26 cellular contexts compared by ENCODE assay signal in the genomic region with DNA sequence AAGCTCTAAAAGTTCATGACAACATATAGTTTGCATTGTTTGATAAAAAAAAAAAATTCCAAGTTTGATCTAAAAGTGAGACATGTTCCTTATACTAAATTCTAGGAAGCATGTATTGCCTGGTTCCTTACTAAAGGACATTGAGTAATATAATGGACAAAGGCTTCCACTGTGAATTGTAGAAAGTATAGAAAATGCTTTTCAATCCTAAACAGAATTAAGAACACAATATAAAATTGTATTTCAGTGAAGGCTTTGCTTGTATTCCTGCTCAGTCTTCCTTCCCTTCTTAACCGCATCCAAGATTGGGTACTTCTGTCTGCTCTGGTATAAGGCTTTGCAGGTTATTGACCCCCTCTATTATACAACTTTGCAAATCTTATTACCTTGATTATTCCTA. TPM values are rescaled to one million over a fixed set of nuclear protein-coding genes. Genes with fewer than 3 reads are reported as not detected.
DNase-seq lines count a peak whose midpoint lies in the region; ATAC-seq, FAIRE-seq and TF ChIP-seq lines count a peak whose summit lies in the region.
"Had no signal": no experiment of that assay in that cellular context is flagged by ENCODE, and none has a peak within 500 bp of the region (broad histone marks: within the 10 kb centered on the region; RNA-seq: fewer than 3 reads in every experiment).

No MANE protein-coding gene starts in this region.

- H3K79me2 ChIP-seq in GM23248 (ENCODE audit: insufficient read depth) (peaks cover 77% of the 10 kb centered on the region), astrocyte (ENCODE audit: insufficient read depth, low read length) (peaks cover 70% of the 10 kb centered on the region)

- intact Hi-C loops in mucosa of descending colon (cut with DNase I, micrococcal nuclease) = no loop called here

- WGBS in GM23248 (ENCODE audit: low coverage in 1 of 2, low lambda C conversion rate in 2 of 2, missing lambda C conversion rate in 2 of 2), 2 experiments = 27 to 52% methylated on average over 1 of the region's 1 CpG
- WGBS in mesodermal cell (ENCODE audit: insufficient coverage in 2 of 2), 2 experiments = no CpG with 5 or more reads among the region's 1 CpG

- H3K9me3 Mint-ChIP-seq in astrocyte (ENCODE audit: unreplicated experiment) = no peaks in the 10 kb centered on the region
- H3K9me3 Mint-ChIP-seq: activated CD8-positive, alpha-beta T cell treated with anti-CD3 and anti-CD28 coated beads for 36 hours; H9; stimulated activated memory B cell treated with anti-CD40 and anti-IgM and Interleukin-4, amounts not matched to agents 10 μg/mL and 1 μg/mL and 100 μg/mL, for 72 hours had no signal

- peak overlapping the region; percentile 88 for H3K9ac ChIP-seq in GM23248
- no peak overlapping the region for H3K9ac ChIP-seq in astrocyte (ENCODE audit: low read length)
- no peak overlapping the region for H3K9ac ChIP-seq in subcutaneous abdominal adipose tissue (ENCODE audit: low read length in 5 of 5)

- no peak for DNase-seq in GM23248
- no peak for DNase-seq in astrocyte (ENCODE audit: low read depth)
- DNase-seq in mucosa of descending colon = no peak
- DNase-seq in caudate nucleus (lab: John Stamatoyannopoulos, UW) = no peak
- DNase-seq: activated CD8-positive, alpha-beta T cell treated with anti-CD3 and anti-CD28 coated beads for 36 hours; activated naive CD4-positive, alpha-beta T cell treated with Interleukin-2 at 50 U/mL for 16 hours; activated T-cell treated with anti-CD3 and anti-CD28 coated beads, Interleukin-2, amount 50 U/mL, for 1 hour; gastrocnemius medialis; H9; left colon; midbrain; NCI-H146; NCI-H748 treated with DMSO at 0.1 percent for 48 hours; occipital lobe; SHP77; tibial artery had no signal

- H3K4me1 ChIP-seq in GM23248 (ENCODE audit: insufficient read depth) (peaks cover 58% of the 10 kb centered on the region), astrocyte (ENCODE audit: insufficient read depth, low read length) (peaks cover 33% of the 10 kb centered on the region), mesodermal cell (ENCODE audit: control insufficient read depth, insufficient read depth, low read length, poor library complexity, severe bottlenecking) (peaks cover 29% of the 10 kb centered on the region), subcutaneous abdominal adipose tissue (ENCODE audit: control insufficient read depth in 5 of 5, insufficient read depth in 5 of 5, low read length in 5 of 5) (peaks cover 0 to 35% (median 29%) of the 10 kb centered on the region in 5 donors), mucosa of descending colon (ENCODE audit: low read depth) (no peaks in the 10 kb centered on the region)

- H3F3A ChIP-seq in GM23248 (ENCODE audit: insufficient read depth) = peaks cover 83% of the 10 kb centered on the region

- ATAC-seq in mucosa of descending colon (no peak), HG03159 (IDR thresholded peaks at IDR 0.05; ENCODE audit: unreplicated experiment) (no peak)
- ATAC-seq: activated CD8-positive, alpha-beta T cell treated with anti-CD3 and anti-CD28 coated beads for 36 hours; gastrocnemius medialis; left colon; stimulated activated memory B cell treated with anti-CD40 and anti-IgM and Interleukin-4, amounts not matched to agents 10 μg/mL and 1 μg/mL and 100 μg/mL, for 72 hours had no signal

- 0 out of 2 replicates have a peak, but pooled peaks cover 5% of the 10 kb centered on the region for H4K20me1 ChIP-seq in GM23248 (ENCODE audit: insufficient read depth)
- peaks cover 29% of the 10 kb centered on the region for H4K20me1 ChIP-seq in astrocyte (ENCODE audit: insufficient read depth, low read length)

- H3K27me3 ChIP-seq in GM23248 (replicated peaks; ENCODE audit: insufficient read depth) (no peaks in the 10 kb centered on the region), astrocyte (ENCODE audit: insufficient read depth, low read length) (no peaks in the 10 kb centered on the region), subcutaneous abdominal adipose tissue (ENCODE audit: control insufficient read depth in 5 of 5, insufficient read depth in 4 of 5, low read length in 5 of 5) (no peaks in the 10 kb centered on the region)
- H3K27me3 ChIP-seq: right atrium auricular region, tibial artery had no signal

- H3K36me3 ChIP-seq in GM23248 (ENCODE audit: low read depth) (peaks cover 12% of the 10 kb centered on the region; the same call in 1 of the 2 replicates), astrocyte (ENCODE audit: insufficient read depth, low read length) (no peaks in the 10 kb centered on the region), mesodermal cell (ENCODE audit: control insufficient read depth, insufficient read depth, low read length) (peaks cover 8% of the 10 kb centered on the region), subcutaneous abdominal adipose tissue (ENCODE audit: control insufficient read depth in 5 of 5, insufficient read depth in 5 of 5, low read length in 5 of 5) (no peaks in the 10 kb centered on the region), mucosa of descending colon (ENCODE audit: low read depth) (no peaks in the 10 kb centered on the region)
- H3K36me3 ChIP-seq: gastrocnemius medialis, right atrium auricular region, tibial artery had no signal

- H3K4me3 ChIP-seq in GM23248 (peak overlapping the region; percentile 93), astrocyte (ENCODE audit: insufficient read depth, low read depth, low read length) (no peak overlapping the region), mesodermal cell (ENCODE audit: extremely low read depth, insufficient read depth, low read length, poor library complexity, severe bottlenecking) (peak overlapping the region; percentile 92), subcutaneous abdominal adipose tissue (ENCODE audit: low read depth in 1 of 5, low read length in 5 of 5) (peak overlapping the region in 1 of 5 donors; percentile 12), mucosa of descending colon (no peak overlapping the region)
- H3K4me3 ChIP-seq: gastrocnemius medialis, right atrium auricular region, tibial artery had no signal

- TF ChIP-seq CTCF in astrocyte (IDR thresholded peaks at IDR 0.05; ENCODE audit: insufficient read depth, low read depth, low read length) (no peak), mucosa of descending colon (IDR thresholded peaks at IDR 0.05) (no peak)

- no peak overlapping the region for H2AFZ ChIP-seq in GM23248
- no peak overlapping the region for H2AFZ ChIP-seq in astrocyte (ENCODE audit: low read depth, low read length)

- no peaks in the 10 kb centered on the region for H3K27me3 Mint-ChIP-seq in astrocyte (ENCODE audit: low read depth, unreplicated experiment)
- H3K27me3 Mint-ChIP-seq: activated CD8-positive, alpha-beta T cell treated with anti-CD3 and anti-CD28 coated beads for 36 hours; stimulated activated memory B cell treated with anti-CD40 and anti-IgM and Interleukin-4, amounts not matched to agents 10 μg/mL and 1 μg/mL and 100 μg/mL, for 72 hours had no signal

- H3K4me3 Mint-ChIP-seq in astrocyte (ENCODE audit: unreplicated experiment) = peak overlapping the region; percentile 99
- H3K4me3 Mint-ChIP-seq: activated CD8-positive, alpha-beta T cell treated with anti-CD3 and anti-CD28 coated beads for 36 hours; stimulated activated memory B cell treated with anti-CD40 and anti-IgM and Interleukin-4, amounts not matched to agents 10 μg/mL and 1 μg/mL and 100 μg/mL, for 72 hours had no signal

- H3K9me2 ChIP-seq in GM23248 (ENCODE audit: insufficient read depth) = no peaks in the 10 kb centered on the region

- no peak overlapping the region for H3K27ac Mint-ChIP-seq in astrocyte (ENCODE audit: unreplicated experiment)
- H3K27ac Mint-ChIP-seq: activated CD8-positive, alpha-beta T cell treated with anti-CD3 and anti-CD28 coated beads for 36 hours; H9; stimulated activated memory B cell treated with anti-CD40 and anti-IgM and Interleukin-4, amounts not matched to agents 10 μg/mL and 1 μg/mL and 100 μg/mL, for 72 hours had no signal

- FAIRE-seq in astrocyte (lab: Jason Lieb, UNC) = no peak
- FAIRE-seq: GM12891 had no signal

- peaks cover 29% of the 10 kb centered on the region for H3K4me1 Mint-ChIP-seq in astrocyte (ENCODE audit: low read depth, unreplicated experiment)

- H3K9me3 ChIP-seq in GM23248 (ENCODE audit: low read depth) (no peaks in the 10 kb centered on the region), astrocyte (ENCODE audit: insufficient read depth, low read depth, low read length) (no peaks in the 10 kb centered on the region), mesodermal cell (ENCODE audit: control insufficient read depth, low read length) (peaks cover 7% of the 10 kb centered on the region), subcutaneous abdominal adipose tissue (ENCODE audit: control insufficient read depth in 5 of 5, low read length in 5 of 5) (no peaks in the 10 kb centered on the region), mucosa of descending colon (no peaks in the 10 kb centered on the region)
- H3K9me3 ChIP-seq: gastrocnemius medialis, right atrium auricular region, tibial artery had no signal

- in situ Hi-C loops in GM23248 (cut with MboI) = no loop called here

- H3K27ac ChIP-seq in GM23248 = peak overlapping the region; percentile 81
- H3K27ac ChIP-seq in astrocyte (ENCODE audit: low read depth, low read length) = no peak overlapping the region
- H3K27ac ChIP-seq in mesodermal cell (ENCODE audit: low read depth, low read length, severe bottlenecking) = no peak overlapping the region
- H3K27ac ChIP-seq in subcutaneous abdominal adipose tissue (ENCODE audit: low read depth, low read length) = peak overlapping the region; percentile 7
- no peak overlapping the region for H3K27ac ChIP-seq in caudate nucleus (ENCODE audit: low read depth, low read length)
- H3K27ac ChIP-seq: C4-2B, coronary artery, gastrocnemius medialis, HL-60, right atrium auricular region, tibial artery, VCaP had no signal

- peak overlapping the region; percentile 99 for H3K4me2 ChIP-seq in GM23248 (ENCODE audit: unreplicated experiment)
- H3K4me2 ChIP-seq in astrocyte (ENCODE audit: low read length) = peak overlapping the region; percentile 98

- peaks cover 4% of the 10 kb centered on the region for H3K36me3 Mint-ChIP-seq in astrocyte (ENCODE audit: low read depth, unreplicated experiment)
- H3K36me3 Mint-ChIP-seq: stimulated activated memory B cell treated with anti-CD40 and anti-IgM and Interleukin-4, amounts not matched to agents 10 μg/mL and 1 μg/mL and 100 μg/mL, for 72 hours had no signal

RNA-seq across cellular contexts. Expression of gene RECK, which starts 2.4 kb away (rescaled TPM):
- 113 and 127 TPM in 2 replicates for total RNA-seq in GM23248 (2014; rRNA removed; shearing (Covaris generic))
- polyA plus RNA-seq in GM23248 (2016; fragmentation: Nextera tagmentation; extraction: Ambion mirVana) = 161 and 165 TPM in 2 replicates
- total RNA-seq in astrocyte (21.6 and 25.1 TPM in 2 replicates), mucosa of descending colon (10 to 100 TPM in 1 of 3 donors, 1 to 10 TPM in 2; 2.1 to 13.0 (median 3.7) TPM)
- 32.5 TPM for polyA plus RNA-seq in mesodermal cell (2013, experiment 1 of 2)
- polyA plus RNA-seq in mesodermal cell (2013, experiment 2 of 2) = 28.7 TPM

Comparison
In these comparisons a context has a peak if more than half of its experiments do, and no peak if none do; other contexts are left out.
1. H3K27ac ChIP-seq: peak in GM23248 (single experiment) and subcutaneous abdominal adipose tissue (single experiment); none in astrocyte (single experiment), mesodermal cell (single experiment) and caudate nucleus (single experiment).
2. H3K4me3 ChIP-seq: peak in GM23248 (single experiment) and mesodermal cell (single experiment); none in astrocyte (single experiment) and mucosa of descending colon (single experiment).